ENCODE assay signal across 8 cellular contexts in the genomic region with DNA sequence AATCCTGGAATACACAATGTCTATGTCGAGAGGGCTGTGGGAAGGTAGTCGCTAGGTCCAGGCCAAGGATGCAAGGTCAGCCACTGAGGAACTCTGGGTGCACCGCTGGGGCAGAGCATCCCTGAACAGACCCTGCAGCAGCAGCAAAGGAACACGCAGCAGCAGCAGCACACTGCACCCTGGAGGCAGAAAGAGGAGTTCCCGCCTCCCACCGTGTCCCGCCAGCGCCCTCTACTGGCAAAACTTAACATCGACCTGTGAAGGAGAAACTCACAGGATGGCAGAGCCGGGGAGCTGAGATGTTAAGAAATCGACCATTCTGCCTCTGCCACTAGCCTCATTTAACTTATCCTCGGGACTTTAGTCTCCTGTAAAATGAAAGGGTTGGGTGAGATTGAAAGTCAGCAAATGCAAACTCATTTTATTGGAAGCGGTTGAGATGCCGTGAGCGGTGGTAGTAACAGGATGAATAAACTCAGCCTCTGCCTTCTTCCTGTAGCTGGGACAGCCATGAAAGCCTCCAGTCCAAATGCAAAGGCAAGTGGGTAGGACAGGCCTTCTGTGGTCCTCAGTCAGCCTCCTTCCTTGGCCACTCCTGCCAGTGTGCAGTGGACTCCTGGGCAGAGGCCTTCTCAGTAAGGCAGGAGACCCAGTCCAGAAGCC. TPM values are rescaled to one million over a fixed set of nuclear protein-coding genes. Genes with fewer than 3 reads are reported as not detected.
DNase-seq lines count a peak whose midpoint lies in the region; ATAC-seq and TF ChIP-seq lines count a peak whose summit lies in the region.

No MANE protein-coding gene starts in this region.

- H3K9me2 ChIP-seq in PC-3 (replicated peaks; ENCODE audit: low read length) = no peaks in the 10 kb centered on the region

- H3K4me1 Mint-ChIP-seq in activated naive CD8-positive, alpha-beta T cell treated with anti-CD3 and anti-CD28 coated beads for 36 hours = no peaks in the 10 kb centered on the region

- H3K27ac ChIP-seq in HL-60 (replicated peaks) (no peak overlapping the region), PC-3 (ENCODE audit: low read length) (no peak overlapping the region), iPS DF 6.9 (ENCODE audit: low read length) (no peak overlapping the region)

- TF ChIP-seq CTCF in HL-60 (IDR thresholded peaks at IDR 0.05; ENCODE audit: insufficient read depth, low read length) = peak; percentile 93
- TF ChIP-seq CTCF in PC-3 (conservative IDR thresholded peaks at IDR 0.05; ENCODE audit: low read depth, low read length) = peak; percentile 100

- H4K20me1 ChIP-seq in PC-3 (ENCODE audit: low read length) = no peaks in the 10 kb centered on the region

- ATAC-seq in GM19455 (IDR thresholded peaks at IDR 0.05; ENCODE audit: unreplicated experiment) (peak; percentile 87), PC-3 (peak; percentile 88)

- no peaks in the 10 kb centered on the region for H3K9me3 ChIP-seq in PC-3 (ENCODE audit: low read length)
- no peaks in the 10 kb centered on the region for H3K9me3 ChIP-seq in iPS DF 6.9 (ENCODE audit: control insufficient read depth, insufficient read depth, low read length)

- no peak overlapping the region for H3K9ac ChIP-seq in PC-3 (ENCODE audit: low read length)

- no peaks in the 10 kb centered on the region for H3F3A ChIP-seq in PC-3 (ENCODE audit: low read length, unreplicated experiment)

- CTCF ChIA-PET in PC-3 (lab: Charles Lee) = interaction anchor here (0.6 to 0.9 kb wide), 8 partner anchors 9 to 248 kb away, joined by 3 to 9 read pairs (median 4); a partner anchor contains a TSS

- H3K9me3 Mint-ChIP-seq in activated naive CD8-positive, alpha-beta T cell treated with anti-CD3 and anti-CD28 coated beads for 36 hours = peaks cover 16% of the 10 kb centered on the region

- H3K27me3 ChIP-seq in HL-60 (ENCODE audit: insufficient read depth, poor library complexity, severe bottlenecking) = no peaks in the 10 kb centered on the region
- H3K27me3 ChIP-seq in PC-3 (ENCODE audit: low read length) = peaks cover 24% of the 10 kb centered on the region
- H3K27me3 ChIP-seq in iPS DF 6.9 (ENCODE audit: control insufficient read depth, insufficient read depth, low read length) = no peaks in the 10 kb centered on the region

- 0 out of 2 replicates have a peak overlapping the region, but pooled peaks have one; percentile 24 for H2AFZ ChIP-seq in PC-3 (ENCODE audit: low read length)

- intact Hi-C loops in PC-3 (cut with micrococcal nuclease) = loop anchor here (1.0 to 5.0 kb wide), 5 partner anchors 46 to 685 kb away; no protein-coding TSS in a partner anchor

- H3K27ac Mint-ChIP-seq in activated naive CD8-positive, alpha-beta T cell treated with anti-CD3 and anti-CD28 coated beads for 36 hours = no peak overlapping the region

- no peak overlapping the region for H3K4me2 ChIP-seq in PC-3 (ENCODE audit: low read length)

- peak; percentile 83 for DNase-seq in Daoy (ENCODE audit: low read depth)
- DNase-seq in HL-60 (ENCODE audit: low read depth in 1 of 2, low spot score in 1 of 2) = peak; percentile 35 to 80
- DNase-seq in PC-3 = peak; percentile 93
- DNase-seq in activated naive CD8-positive, alpha-beta T cell treated with anti-CD3 and anti-CD28 coated beads for 36 hours = peak; percentile 49
- peak; percentile 63 for DNase-seq in iPS DF 6.9 (ENCODE audit: low read depth, low spot score)
- DNase-seq in stimulated activated CD4-positive, alpha-beta T cell treated with anti-CD3 and anti-CD28 coated beads, TNF-alpha, amount 100 ng/mL, for 24 hours (ENCODE audit: low read depth in 3 of 3) = peak; percentile 5 to 48 (median 6)
- DNase-seq in stimulated activated naive CD4-positive, alpha-beta T cell (lab: John Stamatoyannopoulos, UW) = no peak

- POLR2A ChIA-PET in PC-3 (lab: Charles Lee; ENCODE audit: unreplicated experiment) = no interaction called here

- no TSS peak for BruUV-seq in PC-3 (replicated peaks; lab: Mats Ljungman, UMichigan)

- WGBS in iPS DF 6.9 (ENCODE audit: insufficient coverage, insufficient read length) = no CpG with 5 or more reads among the region's 15 CpGs

- no peaks in the 10 kb centered on the region for H3K36me3 ChIP-seq in PC-3 (ENCODE audit: low read depth, low read length)
- H3K36me3 ChIP-seq in iPS DF 6.9 (ENCODE audit: control insufficient read depth, insufficient read depth, low read length) = no peaks in the 10 kb centered on the region

- no peaks in the 10 kb centered on the region for H3K79me2 ChIP-seq in PC-3 (ENCODE audit: low read length)

- peaks cover 4% of the 10 kb centered on the region for H3K27me3 Mint-ChIP-seq in activated naive CD8-positive, alpha-beta T cell treated with anti-CD3 and anti-CD28 coated beads for 36 hours

- H3K4me3 Mint-ChIP-seq in activated naive CD8-positive, alpha-beta T cell treated with anti-CD3 and anti-CD28 coated beads for 36 hours = no peak overlapping the region

- H3K4me1 ChIP-seq in PC-3 (ENCODE audit: insufficient read depth, low read length) (peaks cover 3% of the 10 kb centered on the region; the same call in 1 of the 2 replicates), iPS DF 6.9 (ENCODE audit: control insufficient read depth, insufficient read depth, low read length) (no peaks in the 10 kb centered on the region)

- H3K4me3 ChIP-seq in HL-60 (replicated peaks; ENCODE audit: insufficient read depth, low read length) (no peak overlapping the region), PC-3 (ENCODE audit: low read length) (no peak overlapping the region), iPS DF 6.9 (ENCODE audit: low read length) (no peak overlapping the region)

- H3K36me3 Mint-ChIP-seq in activated naive CD8-positive, alpha-beta T cell treated with anti-CD3 and anti-CD28 coated beads for 36 hours = no peaks in the 10 kb centered on the region

RNA-seq across cellular contexts. Expression of a gene that starts 45.6 kb away (rescaled TPM):
- total RNA-seq in Daoy (2014; rRNA removed; shearing (Covaris generic)) = not detected in 2 replicates
- total RNA-seq in PC-3 (2014; rRNA removed) = not detected in 2 replicates
- total RNA-seq in activated naive CD8-positive, alpha-beta T cell treated with anti-CD3 and anti-CD28 coated beads for 36 hours = not detected

Comparison
In these comparisons a context has a peak if more than half of its experiments do, and no peak if none do; other contexts are left out.
1. DNase-seq: peak in Daoy (single experiment), HL-60 (2 of 2), PC-3 (single experiment), activated naive CD8-positive, alpha-beta T cell treated with anti-CD3 and anti-CD28 coated beads for 36 hours (single experiment), iPS DF 6.9 (single experiment) and stimulated activated CD4-positive, alpha-beta T cell treated with anti-CD3 and anti-CD28 coated beads, TNF-alpha, amount 100 ng/mL, for 24 hours (3 of 3); none in stimulated activated naive CD4-positive, alpha-beta T cell (0 of 6).